In the genomic region with DNA sequence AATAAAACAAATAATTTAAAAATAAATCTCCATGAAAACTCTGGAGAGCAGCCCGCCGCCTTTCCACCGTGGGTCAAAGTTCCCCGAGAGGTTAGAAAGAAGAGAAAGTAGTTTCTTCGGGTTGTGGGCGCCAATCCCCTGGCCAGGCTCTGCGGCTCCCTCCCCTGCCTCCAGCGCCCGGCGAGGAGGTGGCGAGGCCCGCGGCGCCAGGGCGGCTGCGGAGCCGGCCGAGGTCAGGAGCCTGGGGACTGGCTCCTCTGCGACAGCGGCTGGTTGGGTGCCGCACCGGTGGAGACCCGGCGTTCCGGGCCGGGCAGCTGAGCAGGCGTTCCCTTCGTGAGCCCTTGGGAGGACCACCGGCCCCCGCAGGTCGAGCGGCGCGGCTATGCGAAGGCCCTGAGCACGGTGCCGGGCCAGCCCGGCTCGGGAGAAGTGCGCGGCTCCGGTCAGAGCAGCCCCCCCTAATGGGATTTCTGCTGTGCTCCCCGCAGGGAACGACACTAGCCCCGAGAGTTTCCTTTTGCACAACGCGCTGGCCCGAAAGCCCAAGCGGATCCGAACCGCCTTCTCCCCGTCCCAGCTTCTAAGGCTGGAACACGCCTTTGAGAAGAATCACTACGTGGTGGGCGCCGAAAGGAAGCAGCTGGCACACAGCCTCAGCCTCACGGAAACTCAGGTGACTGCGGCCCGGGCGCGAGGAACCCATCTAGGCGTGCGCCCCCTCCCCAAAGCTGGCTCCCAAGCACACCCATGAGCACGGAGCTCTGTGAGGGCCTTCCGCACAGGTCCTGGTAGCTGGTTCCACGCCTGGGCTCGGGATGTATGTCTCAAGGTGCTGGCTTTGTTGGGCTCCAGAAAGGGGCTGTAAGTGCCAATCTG, we compare ENCODE assay signal across 10 cellular contexts. TPM values are rescaled to one million over a fixed set of nuclear protein-coding genes. Genes with fewer than 3 reads are reported as not detected.
DNase-seq lines count a peak whose midpoint lies in the region; ATAC-seq and TF ChIP-seq lines count a peak whose summit lies in the region.
"Had no signal": no experiment of that assay in that cellular context is flagged by ENCODE, and none has a peak within 500 bp of the region (broad histone marks: within the 10 kb centered on the region; RNA-seq: fewer than 3 reads in every experiment).

No MANE protein-coding gene starts in this region.

- DNase-seq in GM13976 (ENCODE audit: low spot score): peak; percentile 30
- peak; percentile 68 for DNase-seq in astrocyte of the hippocampus (ENCODE audit: low read depth, low spot score)
- peak; percentile 69 for DNase-seq in islet precursor cell
- no peak for DNase-seq in skeletal muscle cell (ENCODE audit: low read depth)
- no peak for DNase-seq in mucosa of gallbladder (ENCODE audit: low spot score)
- DNase-seq in activated CD4-positive, alpha-beta T cell treated with anti-CD3 and anti-CD28 coated beads, Interleukin-2, amount 10 ng/mL, durations not matched to agents 24 days and 14 days: no peak
- no peak for DNase-seq in iPS-NIHi11 (ENCODE audit: low spot score)
- DNase-seq: NCI-H146 had no signal

- no peak overlapping the region for H3K27ac Mint-ChIP-seq in activated CD4-positive, alpha-beta T cell treated with anti-CD3 and anti-CD28 coated beads, Interleukin-2, amount 10 ng/mL, durations not matched to agents 24 days and 14 days

- peak overlapping the region; percentile 60 for H3K4me3 ChIP-seq in skeletal muscle cell (ENCODE audit: low read depth, low read length)
- H3K4me3 ChIP-seq: SJSA1 had no signal

- ATAC-seq in HG02970 (IDR thresholded peaks at IDR 0.05; ENCODE audit: low FRiP score, unreplicated experiment): no peak

- no peak for TF ChIP-seq CTCF in GM13976 (IDR thresholded peaks at IDR 0.05; ENCODE audit: borderline replicate concordance, control extremely low read depth, extremely low read depth, insufficient read depth, missing control alignments)

- no peak overlapping the region for H3K4me3 Mint-ChIP-seq in activated CD4-positive, alpha-beta T cell treated with anti-CD3 and anti-CD28 coated beads, Interleukin-2, amount 10 ng/mL, durations not matched to agents 24 days and 14 days

- intact Hi-C loops in activated CD4-positive, alpha-beta T cell treated with anti-CD3 and anti-CD28 coated beads, Interleukin-2, amount 10 ng/mL, durations not matched to agents 24 days and 14 days (cut with micrococcal nuclease): loop anchor here (1.0 to 5.0 kb wide), 4 partner anchors 12 to 652 kb away; no protein-coding TSS in a partner anchor

- H3K36me3 Mint-ChIP-seq in activated CD4-positive, alpha-beta T cell treated with anti-CD3 and anti-CD28 coated beads, Interleukin-2, amount 10 ng/mL, durations not matched to agents 24 days and 14 days (ENCODE audit: low read depth): peaks cover 6% of the 10 kb centered on the region

- in situ Hi-C loops in GM13976 (cut with MboI; ENCODE audit: low sequenced_read_pairs, unreplicated experiment): loop anchor here (25.0 kb wide), 1 partner anchor 692 kb away; no protein-coding TSS in a partner anchor

- H3K4me1 Mint-ChIP-seq in activated CD4-positive, alpha-beta T cell treated with anti-CD3 and anti-CD28 coated beads, Interleukin-2, amount 10 ng/mL, durations not matched to agents 24 days and 14 days: peaks cover 15% of the 10 kb centered on the region

- peaks cover 84% of the 10 kb centered on the region for H3K27me3 Mint-ChIP-seq in activated CD4-positive, alpha-beta T cell treated with anti-CD3 and anti-CD28 coated beads, Interleukin-2, amount 10 ng/mL, durations not matched to agents 24 days and 14 days

- H3K9me3 Mint-ChIP-seq in activated CD4-positive, alpha-beta T cell treated with anti-CD3 and anti-CD28 coated beads, Interleukin-2, amount 10 ng/mL, durations not matched to agents 24 days and 14 days: no peaks in the 10 kb centered on the region

RNA-seq across cellular contexts. Expression of a gene that starts 2.8 kb away (rescaled TPM):
- 2.9 TPM for total RNA-seq in mucosa of gallbladder
- total RNA-seq in activated CD4-positive, alpha-beta T cell treated with anti-CD3 and anti-CD28 coated beads, Interleukin-2, amount 10 ng/mL, durations not matched to agents 24 days and 14 days: not detected in 2 replicates

Comparison
In these comparisons a context has a peak if more than half of its experiments do, and no peak if none do; other contexts are left out.
1. DNase-seq: peak in GM13976 (single experiment), astrocyte of the hippocampus (single experiment) and islet precursor cell (single experiment); none in skeletal muscle cell (single experiment), mucosa of gallbladder (single experiment), activated CD4-positive, alpha-beta T cell treated with anti-CD3 and anti-CD28 coated beads, Interleukin-2, amount 10 ng/mL, durations not matched to agents 24 days and 14 days (single experiment) and iPS-NIHi11 (single experiment).